1 cellular context compared by ENCODE assay signal in genomic region chr17:69066482-69066881, GRCh38.
TF ChIP-seq lines count a peak whose summit lies in the region.

No MANE protein-coding gene starts in this region.

TF ChIP-seq in K562, 482 proteins besides CTCF, POLR2A, EP300 and RAD21 (continued from another document):
- TF ChIP-seq ZBTB9 (CRISPR knock-in tag; IDR thresholded peaks at IDR 0.05) (no peak), MEIS2 (IDR thresholded peaks at IDR 0.05; ENCODE audit: partially characterized antibody) (peak; percentile 43), TRIM24 (IDR thresholded peaks at IDR 0.05) (0 out of 4 replicates have a peak, but pooled peaks of 1 of the 2 experiments have one; percentile 20), CTBP1 (IDR thresholded peaks at IDR 0.05; ENCODE audit: borderline replicate concordance) (peak; percentile 34; the same call in 1 of the 2 replicates), FOXM1 (IDR thresholded peaks at IDR 0.05; ENCODE audit: low read depth) (peak; percentile 29; the same call in 1 of the 2 replicates), FOXM1 (CRISPR knock-in tag; IDR thresholded peaks at IDR 0.05; ENCODE audit: low read depth) (no peak), TBP (optimal IDR thresholded peaks at IDR 0.05; ENCODE audit: low read depth, low read length) (no peak), TAL1 (IDR thresholded peaks at IDR 0.05) (0 out of 2 replicates have a peak, but pooled peaks have one; percentile 12), CC2D1A (IDR thresholded peaks at IDR 0.05) (peak; percentile 90), WHSC1 (IDR thresholded peaks at IDR 0.05; ENCODE audit: low read length) (no peak), CBFA2T3 (IDR thresholded peaks at IDR 0.05) (peak; percentile 64; the same call in 1 of the 2 replicates), KDM1A (IDR thresholded peaks at IDR 0.05) (peak; percentile 55 to 91; a peak in 2 of 4 replicates), ZNF384 (IDR thresholded peaks at IDR 0.05; ENCODE audit: low read depth, low read length) (peak; percentile 49; the same call in 1 of the 2 replicates), NR3C1 (CRISPR knock-in tag; IDR thresholded peaks at IDR 0.05) (no peak), PBX2 (CRISPR knock-in tag; IDR thresholded peaks at IDR 0.05; ENCODE audit: low read depth) (no peak), PBX2 (tag; conservative IDR thresholded peaks at IDR 0.05; ENCODE audit: low read depth) (no peak), CEBPZ (IDR thresholded peaks at IDR 0.05; ENCODE audit: borderline replicate concordance, low read depth, low read length) (no peak), HDAC1 (IDR thresholded peaks at IDR 0.05) (peak in 1 of 2 experiments; percentile 88; a peak in 2 of 4 replicates), NCOA2 (IDR thresholded peaks at IDR 0.05; ENCODE audit: partially characterized antibody in 2 of 2) (no peak), HDAC2 (IDR thresholded peaks at IDR 0.05) (peak; percentile 92), SREBF1 (IDR thresholded peaks at IDR 0.05; ENCODE audit: borderline replicate concordance, low read depth, low read length) (no peak), EGR1 (conservative IDR thresholded peaks at IDR 0.05) (no peak), SPI1 (IDR thresholded peaks at IDR 0.05; ENCODE audit: borderline replicate concordance, low read depth, low read length) (peak; percentile 97), ZBTB5 (IDR thresholded peaks at IDR 0.05) (peak; percentile 86), ZNF124 (CRISPR knock-in tag; IDR thresholded peaks at IDR 0.05) (no peak), ZNF511 (CRISPR knock-in tag; IDR thresholded peaks at IDR 0.05) (no peak), SOX6 (IDR thresholded peaks at IDR 0.05) (peak; percentile 56; the same call in 1 of the 2 replicates), ETS1 (conservative IDR thresholded peaks at IDR 0.05; ENCODE audit: control insufficient read depth, low read depth, low read length) (no peak), ZSCAN32 (CRISPR knock-in tag; IDR thresholded peaks at IDR 0.05) (no peak), CBX8 (IDR thresholded peaks at IDR 0.05; ENCODE audit: borderline replicate concordance, extremely low read depth, low read depth, low read length, poor library complexity, severe bottlenecking) (no peak), GTF2A2 (tag; IDR thresholded peaks at IDR 0.05) (no peak), SMARCE1 (IDR thresholded peaks at IDR 0.05) (peak; percentile 19; the same call in 1 of the 2 replicates), ETV5 (CRISPR knock-in tag; IDR thresholded peaks at IDR 0.05; ENCODE audit: low read depth) (no peak), STAT5A (IDR thresholded peaks at IDR 0.05; ENCODE audit: borderline replicate concordance, low read length) (peak; percentile 69), ARID1B (IDR thresholded peaks at IDR 0.05) (peak; percentile 49; the same call in 1 of the 2 replicates), ZHX1 (conservative IDR thresholded peaks at IDR 0.05; ENCODE audit: low read length) (no peak), L3MBTL2 (IDR thresholded peaks at IDR 0.05) (0 out of 2 replicates have a peak, but pooled peaks have one; percentile 32), TCF3 (CRISPR knock-in tag; IDR thresholded peaks at IDR 0.05) (peak; percentile 63), ZNF696 (CRISPR knock-in tag; conservative IDR thresholded peaks at IDR 0.05) (no peak), SMARCA4 (IDR thresholded peaks at IDR 0.05) (0 out of 2 replicates have a peak, but pooled peaks have one; percentile 34), MAFG (tag; conservative IDR thresholded peaks at IDR 0.05) (no peak), RCOR1 (IDR thresholded peaks at IDR 0.05; ENCODE audit: borderline replicate concordance in 1 of 2, low read depth in 2 of 2, low read length in 2 of 2) (peak; percentile 85 to 89), TEAD4 (IDR thresholded peaks at IDR 0.05; ENCODE audit: low read length) (peak; percentile 48; the same call in 1 of the 2 replicates), TEAD4 (CRISPR knock-in tag; IDR thresholded peaks at IDR 0.05; ENCODE audit: borderline replicate concordance) (no peak), SIN3B (IDR thresholded peaks at IDR 0.05; ENCODE audit: low read depth) (no peak)
